ENCODE assay signal across 1 cellular context in genomic region chr4:105708376-105709080, GRCh38.
A peak's percentile ranks its signal among the peaks of the same experiment; 100 is the strongest.
TF ChIP-seq lines count a peak whose summit lies in the region.

Gene GSTCD, plus strand, starts transcription at chr4:105708784. Its CDS starts 8,830 bp downstream, at chr4:105717614.
Gene INTS12, minus strand, starts transcription at chr4:105708689. Its CDS starts 8,684 bp downstream, at chr4:105700005.

TF ChIP-seq in K562, 482 proteins besides CTCF, POLR2A, EP300 and RAD21 (continued from another document and continues in another):
- TF ChIP-seq ARID4B (CRISPR knock-in tag; IDR thresholded peaks at IDR 0.05) (peak; percentile 67; the same call in 1 of the 2 replicates), RNF2 (IDR thresholded peaks at IDR 0.05) (peak; percentile 93), HDAC8 (tag; IDR thresholded peaks at IDR 0.05) (0 out of 2 replicates have a peak, but pooled peaks have one; percentile 33), EP400 (IDR thresholded peaks at IDR 0.05) (peak; percentile 92), KLF1 (tag; IDR thresholded peaks at IDR 0.05) (peak; percentile 75), ZBTB26 (CRISPR knock-in tag; IDR thresholded peaks at IDR 0.05) (peak; percentile 58; the same call in 1 of the 2 replicates), ZC3H8 (IDR thresholded peaks at IDR 0.05) (0 out of 2 replicates have a peak, but pooled peaks have one; percentile 74), SAFB2 (IDR thresholded peaks at IDR 0.05; ENCODE audit: borderline replicate concordance, low read depth, low read length, severe bottlenecking) (no peak), RFX7 (CRISPR knock-in tag; IDR thresholded peaks at IDR 0.05) (no peak), ELF4 (CRISPR knock-in tag; IDR thresholded peaks at IDR 0.05) (peak; percentile 58; the same call in 1 of the 2 replicates), MECOM (CRISPR knock-in tag; IDR thresholded peaks at IDR 0.05) (no peak), RCOR1 (IDR thresholded peaks at IDR 0.05; ENCODE audit: borderline replicate concordance in 1 of 2, low read depth in 2 of 2, low read length in 2 of 2) (peak in 1 of 2 experiments; percentile 77; a peak in 2 of 4 replicates), HMGN3 (IDR thresholded peaks at IDR 0.05; ENCODE audit: borderline replicate concordance, extremely low read depth, insufficient read length, low read depth, low read length) (peak; percentile 29), CREB3 (tag; conservative IDR thresholded peaks at IDR 0.05; ENCODE audit: low read depth) (0 out of 2 replicates have a peak, but pooled peaks have one; percentile 25), FOXP1 (CRISPR knock-in tag; IDR thresholded peaks at IDR 0.05) (0 out of 2 replicates have a peak, but pooled peaks have one; percentile 38), ZNF140 (CRISPR knock-in tag; IDR thresholded peaks at IDR 0.05) (no peak), SMAD1 (IDR thresholded peaks at IDR 0.05; ENCODE audit: low read depth, low read length, partially characterized antibody) (peak; percentile 46), TEAD4 (IDR thresholded peaks at IDR 0.05; ENCODE audit: low read length) (peak; percentile 52), TEAD4 (CRISPR knock-in tag; IDR thresholded peaks at IDR 0.05; ENCODE audit: borderline replicate concordance) (no peak), CBX1 (IDR thresholded peaks at IDR 0.05; ENCODE audit: low read depth) (peak; percentile 95), RFX5 (IDR thresholded peaks at IDR 0.05; ENCODE audit: low read depth, low read length) (0 out of 2 replicates have a peak, but pooled peaks have one; percentile 34), SUPT5H (IDR thresholded peaks at IDR 0.05) (peak; percentile 97), GTF2A2 (tag; IDR thresholded peaks at IDR 0.05) (0 out of 2 replicates have a peak, but pooled peaks have one; percentile 60), TEAD2 (tag; IDR thresholded peaks at IDR 0.05) (no peak), ZNF780A (CRISPR knock-in tag; IDR thresholded peaks at IDR 0.05) (no peak), ELF1 (tag; IDR thresholded peaks at IDR 0.05) (peak; percentile 79), MAFG (tag; conservative IDR thresholded peaks at IDR 0.05) (no peak), KLF13 (tag; IDR thresholded peaks at IDR 0.05; ENCODE audit: borderline replicate concordance, low read depth) (0 out of 2 replicates have a peak, but pooled peaks have one; percentile 69), CHD2 (IDR thresholded peaks at IDR 0.05; ENCODE audit: low read depth, low read length) (peak; percentile 62), ZNF263 (CRISPR knock-in tag; IDR thresholded peaks at IDR 0.05; ENCODE audit: borderline replicate concordance) (peak; percentile 71; the same call in 1 of the 2 replicates), TBL1XR1 (IDR thresholded peaks at IDR 0.05; ENCODE audit: low read length in 2 of 2) (peak in 1 of 2 experiments; percentile 77; a peak in 2 of 4 replicates), ATF7 (IDR thresholded peaks at IDR 0.05) (peak; percentile 90), SLC30A9 (CRISPR knock-in tag; IDR thresholded peaks at IDR 0.05) (no peak), RB1 (IDR thresholded peaks at IDR 0.05; ENCODE audit: low read depth) (peak; percentile 97), ZFP1 (CRISPR knock-in tag; IDR thresholded peaks at IDR 0.05) (no peak), HDGF (IDR thresholded peaks at IDR 0.05) (no peak), GATAD2B (IDR thresholded peaks at IDR 0.05; ENCODE audit: borderline replicate concordance) (peak; percentile 87), MEF2A (IDR thresholded peaks at IDR 0.05; ENCODE audit: control insufficient read depth, low read depth, low read length) (peak; percentile 63; the same call in 1 of the 2 replicates)
- TF ChIP-seq, protein P1, sequence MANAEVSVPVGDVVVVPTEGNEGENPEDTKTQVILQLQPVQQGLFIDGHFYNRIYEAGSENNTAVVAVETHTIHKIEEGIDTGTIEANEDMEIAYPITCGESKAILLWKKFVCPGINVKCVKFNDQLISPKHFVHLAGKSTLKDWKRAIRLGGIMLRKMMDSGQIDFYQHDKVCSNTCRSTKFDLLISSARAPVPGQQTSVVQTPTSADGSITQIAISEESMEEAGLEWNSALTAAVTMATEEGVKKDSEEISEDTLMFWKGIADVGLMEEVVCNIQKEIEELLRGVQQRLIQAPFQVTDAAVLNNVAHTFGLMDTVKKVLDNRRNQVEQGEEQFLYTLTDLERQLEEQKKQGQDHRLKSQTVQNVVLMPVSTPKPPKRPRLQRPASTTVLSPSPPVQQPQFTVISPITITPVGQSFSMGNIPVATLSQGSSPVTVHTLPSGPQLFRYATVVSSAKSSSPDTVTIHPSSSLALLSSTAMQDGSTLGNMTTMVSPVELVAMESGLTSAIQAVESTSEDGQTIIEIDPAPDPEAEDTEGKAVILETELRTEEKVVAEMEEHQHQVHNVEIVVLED (CRISPR knock-in tag; IDR thresholded peaks at IDR 0.05) = peak; percentile 70
- TF ChIP-seq, protein P2, sequence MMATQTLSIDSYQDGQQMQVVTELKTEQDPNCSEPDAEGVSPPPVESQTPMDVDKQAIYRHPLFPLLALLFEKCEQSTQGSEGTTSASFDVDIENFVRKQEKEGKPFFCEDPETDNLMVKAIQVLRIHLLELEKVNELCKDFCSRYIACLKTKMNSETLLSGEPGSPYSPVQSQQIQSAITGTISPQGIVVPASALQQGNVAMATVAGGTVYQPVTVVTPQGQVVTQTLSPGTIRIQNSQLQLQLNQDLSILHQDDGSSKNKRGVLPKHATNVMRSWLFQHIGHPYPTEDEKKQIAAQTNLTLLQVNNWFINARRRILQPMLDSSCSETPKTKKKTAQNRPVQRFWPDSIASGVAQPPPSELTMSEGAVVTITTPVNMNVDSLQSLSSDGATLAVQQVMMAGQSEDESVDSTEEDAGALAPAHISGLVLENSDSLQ (IDR thresholded peaks at IDR 0.05) = peak; percentile 90
- TF ChIP-seq, protein P3, sequence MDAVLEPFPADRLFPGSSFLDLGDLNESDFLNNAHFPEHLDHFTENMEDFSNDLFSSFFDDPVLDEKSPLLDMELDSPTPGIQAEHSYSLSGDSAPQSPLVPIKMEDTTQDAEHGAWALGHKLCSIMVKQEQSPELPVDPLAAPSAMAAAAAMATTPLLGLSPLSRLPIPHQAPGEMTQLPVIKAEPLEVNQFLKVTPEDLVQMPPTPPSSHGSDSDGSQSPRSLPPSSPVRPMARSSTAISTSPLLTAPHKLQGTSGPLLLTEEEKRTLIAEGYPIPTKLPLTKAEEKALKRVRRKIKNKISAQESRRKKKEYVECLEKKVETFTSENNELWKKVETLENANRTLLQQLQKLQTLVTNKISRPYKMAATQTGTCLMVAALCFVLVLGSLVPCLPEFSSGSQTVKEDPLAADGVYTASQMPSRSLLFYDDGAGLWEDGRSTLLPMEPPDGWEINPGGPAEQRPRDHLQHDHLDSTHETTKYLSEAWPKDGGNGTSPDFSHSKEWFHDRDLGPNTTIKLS (IDR thresholded peaks at IDR 0.05; ENCODE audit: borderline replicate concordance, low read depth) = no peak
- TF ChIP-seq, protein P4, sequence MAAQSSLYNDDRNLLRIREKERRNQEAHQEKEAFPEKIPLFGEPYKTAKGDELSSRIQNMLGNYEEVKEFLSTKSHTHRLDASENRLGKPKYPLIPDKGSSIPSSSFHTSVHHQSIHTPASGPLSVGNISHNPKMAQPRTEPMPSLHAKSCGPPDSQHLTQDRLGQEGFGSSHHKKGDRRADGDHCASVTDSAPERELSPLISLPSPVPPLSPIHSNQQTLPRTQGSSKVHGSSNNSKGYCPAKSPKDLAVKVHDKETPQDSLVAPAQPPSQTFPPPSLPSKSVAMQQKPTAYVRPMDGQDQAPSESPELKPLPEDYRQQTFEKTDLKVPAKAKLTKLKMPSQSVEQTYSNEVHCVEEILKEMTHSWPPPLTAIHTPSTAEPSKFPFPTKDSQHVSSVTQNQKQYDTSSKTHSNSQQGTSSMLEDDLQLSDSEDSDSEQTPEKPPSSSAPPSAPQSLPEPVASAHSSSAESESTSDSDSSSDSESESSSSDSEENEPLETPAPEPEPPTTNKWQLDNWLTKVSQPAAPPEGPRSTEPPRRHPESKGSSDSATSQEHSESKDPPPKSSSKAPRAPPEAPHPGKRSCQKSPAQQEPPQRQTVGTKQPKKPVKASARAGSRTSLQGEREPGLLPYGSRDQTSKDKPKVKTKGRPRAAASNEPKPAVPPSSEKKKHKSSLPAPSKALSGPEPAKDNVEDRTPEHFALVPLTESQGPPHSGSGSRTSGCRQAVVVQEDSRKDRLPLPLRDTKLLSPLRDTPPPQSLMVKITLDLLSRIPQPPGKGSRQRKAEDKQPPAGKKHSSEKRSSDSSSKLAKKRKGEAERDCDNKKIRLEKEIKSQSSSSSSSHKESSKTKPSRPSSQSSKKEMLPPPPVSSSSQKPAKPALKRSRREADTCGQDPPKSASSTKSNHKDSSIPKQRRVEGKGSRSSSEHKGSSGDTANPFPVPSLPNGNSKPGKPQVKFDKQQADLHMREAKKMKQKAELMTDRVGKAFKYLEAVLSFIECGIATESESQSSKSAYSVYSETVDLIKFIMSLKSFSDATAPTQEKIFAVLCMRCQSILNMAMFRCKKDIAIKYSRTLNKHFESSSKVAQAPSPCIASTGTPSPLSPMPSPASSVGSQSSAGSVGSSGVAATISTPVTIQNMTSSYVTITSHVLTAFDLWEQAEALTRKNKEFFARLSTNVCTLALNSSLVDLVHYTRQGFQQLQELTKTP (IDR thresholded peaks at IDR 0.05; ENCODE audit: low read depth in 1 of 2, partially characterized antibody in 2 of 2) = peak in 1 of 2 experiments; percentile 45
- TF ChIP-seq, protein P5, sequence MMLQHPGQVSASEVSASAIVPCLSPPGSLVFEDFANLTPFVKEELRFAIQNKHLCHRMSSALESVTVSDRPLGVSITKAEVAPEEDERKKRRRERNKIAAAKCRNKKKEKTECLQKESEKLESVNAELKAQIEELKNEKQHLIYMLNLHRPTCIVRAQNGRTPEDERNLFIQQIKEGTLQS (IDR thresholded peaks at IDR 0.05) = peak; percentile 66
- TF ChIP-seq, protein P5 (CRISPR knock-in tag; conservative IDR thresholded peaks at IDR 0.05) = no peak
- TF ChIP-seq, protein P6, sequence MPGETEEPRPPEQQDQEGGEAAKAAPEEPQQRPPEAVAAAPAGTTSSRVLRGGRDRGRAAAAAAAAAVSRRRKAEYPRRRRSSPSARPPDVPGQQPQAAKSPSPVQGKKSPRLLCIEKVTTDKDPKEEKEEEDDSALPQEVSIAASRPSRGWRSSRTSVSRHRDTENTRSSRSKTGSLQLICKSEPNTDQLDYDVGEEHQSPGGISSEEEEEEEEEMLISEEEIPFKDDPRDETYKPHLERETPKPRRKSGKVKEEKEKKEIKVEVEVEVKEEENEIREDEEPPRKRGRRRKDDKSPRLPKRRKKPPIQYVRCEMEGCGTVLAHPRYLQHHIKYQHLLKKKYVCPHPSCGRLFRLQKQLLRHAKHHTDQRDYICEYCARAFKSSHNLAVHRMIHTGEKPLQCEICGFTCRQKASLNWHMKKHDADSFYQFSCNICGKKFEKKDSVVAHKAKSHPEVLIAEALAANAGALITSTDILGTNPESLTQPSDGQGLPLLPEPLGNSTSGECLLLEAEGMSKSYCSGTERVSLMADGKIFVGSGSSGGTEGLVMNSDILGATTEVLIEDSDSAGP (CRISPR knock-in tag; IDR thresholded peaks at IDR 0.05) = peak; percentile 30; the same call in 1 of the 2 replicates
